Comparison of ENCODE assay signal across 8 cellular contexts in the genomic region with DNA sequence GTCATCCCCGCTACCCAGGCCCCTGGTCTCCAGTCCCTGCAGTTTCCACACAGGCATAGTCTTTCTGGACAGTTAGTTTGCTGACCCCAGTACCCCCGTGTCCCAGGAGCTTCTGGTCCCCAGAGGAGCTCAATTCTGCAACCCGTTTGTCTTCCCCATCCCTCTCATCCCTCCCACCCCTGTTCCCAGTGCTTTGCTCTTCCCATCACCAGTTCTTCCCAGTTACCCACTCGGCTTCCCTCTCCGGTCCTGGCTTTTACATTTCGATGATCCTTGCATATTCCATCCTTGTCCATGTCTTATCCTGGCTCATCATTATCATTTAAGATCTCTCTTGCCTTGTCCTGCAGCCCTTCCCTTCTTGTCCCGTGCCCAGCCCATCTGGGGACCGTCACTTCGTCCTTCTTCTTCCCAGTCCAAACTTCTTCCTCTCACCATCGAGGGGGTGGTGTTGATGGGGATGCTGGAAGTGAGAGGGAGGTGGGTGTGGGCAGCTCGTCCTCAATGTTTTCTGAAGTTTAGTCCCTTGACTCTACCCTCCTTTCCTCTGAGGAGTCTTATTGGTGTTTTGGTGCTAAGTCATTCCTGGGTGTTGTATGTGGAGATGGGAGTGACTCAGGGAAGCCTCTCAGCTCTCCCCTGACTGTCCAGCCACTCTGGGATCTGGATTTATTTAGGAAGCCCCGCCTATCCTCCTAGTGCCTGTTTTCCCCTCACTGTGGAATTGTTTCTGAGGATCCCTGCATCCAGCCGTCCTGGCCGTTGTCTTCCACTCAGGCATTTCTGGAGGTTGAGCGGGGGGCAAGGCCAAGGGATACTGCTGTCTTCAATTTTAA. TPM values are rescaled to one million over a fixed set of nuclear protein-coding genes. Genes with fewer than 3 reads are reported as not detected.
DNase-seq lines count a peak whose midpoint lies in the region; ATAC-seq and TF ChIP-seq lines count a peak whose summit lies in the region.

No MANE protein-coding gene starts in this region.

- no peak for TF ChIP-seq EP300 in transverse colon (IDR thresholded peaks at IDR 0.05; ENCODE audit: low read depth)

- H3K27me3 ChIP-seq in NT2/D1 (ENCODE audit: insufficient read depth, insufficient read length) (no peaks in the 10 kb centered on the region), lower lobe of right lung (ENCODE audit: low read depth) (no peaks in the 10 kb centered on the region), transverse colon (no peaks in the 10 kb centered on the region)

- in situ Hi-C loops in transverse colon (cut with MboI; ENCODE audit: low pct_ligation_motif_present in 1 of 4, low pct_unique_long_range_greater_than_20kb in 1 of 4, low sequenced_read_pairs in 3 of 4), result no loop called here

- ATAC-seq in lower lobe of right lung, result peak in 1 of 2 donors; percentile 34

- H3K9me3 ChIP-seq in NT2/D1 (ENCODE audit: insufficient read depth, low read length), result no peaks in the 10 kb centered on the region
- no peaks in the 10 kb centered on the region for H3K9me3 ChIP-seq in lower lobe of right lung
- H3K9me3 ChIP-seq in transverse colon, result no peaks in the 10 kb centered on the region

- H3K4me1 ChIP-seq in NT2/D1 (ENCODE audit: insufficient read depth, insufficient read length) (peaks cover 6% of the 10 kb centered on the region), lower lobe of right lung (peaks cover 23% of the 10 kb centered on the region), transverse colon (peaks cover 0 to 28% (median 21%) of the 10 kb centered on the region in 4 donors)

- intact Hi-C loops in lower lobe of right lung (cut with DNase I) (no loop called here), transverse colon (cut with DNase I; ENCODE audit: low total_unique reads) (loop anchor here (5.0 kb wide), 1 partner anchor 60 kb away; the partner anchor contains the start of gene GSPT1)

- peak overlapping the region; percentile 47 for H3K27ac ChIP-seq in cingulate gyrus (ENCODE audit: low read depth, low read length)
- peak overlapping the region; percentile 83 for H3K27ac ChIP-seq in lower lobe of right lung
- H3K27ac ChIP-seq in transverse colon, result peak overlapping the region; percentile 85 to 95 (median 92)

- H3K4me3 ChIP-seq in NT2/D1 (ENCODE audit: insufficient read length, low read depth) (peak overlapping the region; percentile 91), lower lobe of right lung (peak overlapping the region; percentile 93), transverse colon (peak overlapping the region; percentile 84 to 100 (median 100))

- H3K36me3 ChIP-seq in NT2/D1 (ENCODE audit: insufficient read depth, insufficient read length, low read length), result peaks cover 9% of the 10 kb centered on the region
- no peaks in the 10 kb centered on the region for H3K36me3 ChIP-seq in lower lobe of right lung
- no peaks in the 10 kb centered on the region for H3K36me3 ChIP-seq in transverse colon

- TF ChIP-seq CTCF in lower lobe of right lung (IDR thresholded peaks at IDR 0.05), result no peak
- no peak for TF ChIP-seq CTCF in transverse colon (IDR thresholded peaks at IDR 0.05)

- DNase-seq in ELR (ENCODE audit: low read depth) (peak; percentile 86), NT2/D1 (ENCODE audit: low read depth, low spot score) (no peak), lower lobe of right lung (no peak), transverse colon (peak; percentile 24), NK-92 (lab: John Stamatoyannopoulos, UW; ENCODE audit: unreplicated experiment) (no peak), NCI-H146 (lab: John Stamatoyannopoulos, UW) (no peak)
- DNase-seq in stimulated activated CD8-positive, alpha-beta memory T cell treated with anti-CD3 and anti-CD28 coated beads, Interleukin-4, amount 100 ng/mL, for 48 hours, result no peak

- WGBS in transverse colon (ENCODE audit: low coverage in 1 of 2), 2 donors, result 19 to 28% methylated on average over 15 of the region's 15 CpGs

- peak overlapping the region; percentile 96 for H3K9ac ChIP-seq in NT2/D1 (ENCODE audit: insufficient read length, low read depth)

- no peak for TF ChIP-seq POLR2A in transverse colon (IDR thresholded peaks at IDR 0.05)

RNA-seq across cellular contexts. Expression of gene SNX29, which starts 0.9 kb away (rescaled TPM):
- 48.6 TPM for total RNA-seq in lower lobe of right lung
- 10 to 100 TPM; 18.1 to 36.3 (median 20.1) TPM for total RNA-seq in transverse colon

RNA-seq across cellular contexts. Expression of gene TNFRSF17, which starts 12.4 kb away (rescaled TPM):
- total RNA-seq in lower lobe of right lung (1.4 TPM), transverse colon (1 to 10 TPM in 2 of 4 donors, not detected in 2; 1.2 to 6.0 TPM)

RNA-seq across cellular contexts. Expression of gene NPIPB2, which starts 35.6 kb away (rescaled TPM):
- 5.6 TPM for total RNA-seq in lower lobe of right lung
- total RNA-seq in transverse colon, result 10 to 100 TPM in 3 of 4 donors, 1 to 10 TPM in 1; 8.7 to 92.3 (median 25.2) TPM

Comparison
In these comparisons a context has a peak if more than half of its experiments do, and no peak if none do; other contexts are left out.
1. DNase-seq: peak in ELR (single experiment) and transverse colon (single experiment); none in NT2/D1 (single experiment), lower lobe of right lung (single experiment), NK-92 (single experiment), NCI-H146 (single experiment) and stimulated activated CD8-positive, alpha-beta memory T cell treated with anti-CD3 and anti-CD28 coated beads, Interleukin-4, amount 100 ng/mL, for 48 hours (single experiment).
2. Peak in every context shown above with its lines, with median percentiles within 50 percentile points of each other: H3K4me3 ChIP-seq and H3K27ac ChIP-seq.